ENCODE assay signal across 24 cellular contexts in genomic region chr12:131357152-131357747, GRCh38.
DNase-seq lines count a peak whose midpoint lies in the region; FAIRE-seq and TF ChIP-seq lines count a peak whose summit lies in the region.
"Had no signal": no experiment of that assay in that cellular context is flagged by ENCODE, and none has a peak within 500 bp of the region (broad histone marks: within the 10 kb centered on the region; RNA-seq: fewer than 3 reads in every experiment).

No MANE protein-coding gene starts in this region.

- no peak for TF ChIP-seq CTCF in coronary artery (IDR thresholded peaks at IDR 0.05)
- no peak for TF ChIP-seq CTCF in neural progenitor cell (IDR thresholded peaks at IDR 0.05)

- H3K27ac Mint-ChIP-seq in neural progenitor cell = peak overlapping the region; percentile 91
- H3K27ac Mint-ChIP-seq: GM23338 had no signal

- H3K9me3 ChIP-seq in neural progenitor cell (ENCODE audit: low read depth) = no peaks in the 10 kb centered on the region
- H3K9me3 ChIP-seq: HAP-1 had no signal

- DNase-seq in activated effector memory CD4-positive, alpha-beta T cell treated with anti-CD3 and anti-CD28 coated beads, Interleukin-2, amount 50 U/mL, for 16 hours = peak; percentile 16
- DNase-seq in activated effector memory CD4-positive, alpha-beta T cell treated with Interleukin-2 at 50 U/mL for 16 hours = no peak
- DNase-seq in coronary artery (ENCODE audit: low spot score) = peak; percentile 35
- no peak for DNase-seq in neural progenitor cell (ENCODE audit: low spot score)
- no peak for DNase-seq in T-helper 1 cell
- DNase-seq in urothelium cell line (ENCODE audit: low spot score) = no peak
- DNase-seq in NCI-H2029 treated with DMSO at 0.1 percent for 48 hours (lab: John Stamatoyannopoulos, UW) = no peak
- DNase-seq: AML-193; Calu3; CD8-positive, alpha-beta memory T cell; DMS153; GDM1; NCI-H1105 treated with DMSO at 0.1 percent for 48 hours; NCI-H2081; NCI-H2171 treated with DMSO at 0.1 percent for 48 hours; NCI-H526 treated with DMSO at 0.1 percent for 48 hours; PC-9; RPMI8226; SHP77 treated with DMSO at 0.1 percent for 48 hours had no signal

- no peaks in the 10 kb centered on the region for H3K27me3 ChIP-seq in neural progenitor cell

- no peak overlapping the region for H3K27ac ChIP-seq in coronary artery
- H3K27ac ChIP-seq in neural progenitor cell = no peak overlapping the region
- H3K27ac ChIP-seq: C4-2B, KMS-11, PC-9 had no signal

- no peak overlapping the region for H3K4me2 ChIP-seq in neural progenitor cell
- H3K4me2 ChIP-seq: GM23338, KMS-11, PC-9 had no signal

- H4K20me1 ChIP-seq in neural progenitor cell (ENCODE audit: low read depth) = no peaks in the 10 kb centered on the region

- no peaks in the 10 kb centered on the region for H3F3A ChIP-seq in neural progenitor cell (ENCODE audit: low read depth)

- no peaks in the 10 kb centered on the region for H3K79me2 ChIP-seq in neural progenitor cell (ENCODE audit: low read depth)

- peaks cover 50% of the 10 kb centered on the region for H3K4me1 Mint-ChIP-seq in neural progenitor cell
- H3K4me1 Mint-ChIP-seq: CD8-positive, alpha-beta memory T cell had no signal

- no peaks in the 10 kb centered on the region for H3K9me3 Mint-ChIP-seq in neural progenitor cell
- H3K9me3 Mint-ChIP-seq: CD8-positive, alpha-beta memory T cell had no signal

- peaks cover 13% of the 10 kb centered on the region for H3K27me3 Mint-ChIP-seq in neural progenitor cell (ENCODE audit: insufficient read depth, low read depth)

- H3K4me1 ChIP-seq in neural progenitor cell = no peaks in the 10 kb centered on the region
- H3K4me1 ChIP-seq: HAP-1 had no signal

- peak overlapping the region; percentile 41 for H3K4me3 Mint-ChIP-seq in neural progenitor cell
- H3K4me3 Mint-ChIP-seq: CD8-positive, alpha-beta memory T cell; GM23338 had no signal

- no peak for FAIRE-seq in urothelium cell line (lab: Jason Lieb, UNC)
- FAIRE-seq: HTR-8/SVneo had no signal

- H3K9ac ChIP-seq in neural progenitor cell = no peak overlapping the region
- H3K9ac ChIP-seq: KMS-11 had no signal

- H3K36me3 Mint-ChIP-seq in neural progenitor cell = no peaks in the 10 kb centered on the region

- H3K4me3 ChIP-seq in coronary artery (no peak overlapping the region), neural progenitor cell (no peak overlapping the region)
- H3K4me3 ChIP-seq: GM23338, HAP-1, PC-9 had no signal

- H3K36me3 ChIP-seq in neural progenitor cell = no peaks in the 10 kb centered on the region
- H3K36me3 ChIP-seq: HAP-1 had no signal

- H2AFZ ChIP-seq in neural progenitor cell (replicated peaks) = no peak overlapping the region
- H2AFZ ChIP-seq: GM23338, PC-9 had no signal

Comparison
In these comparisons a context has a peak if more than half of its experiments do, and no peak if none do; other contexts are left out.
1. DNase-seq: peak in activated effector memory CD4-positive, alpha-beta T cell treated with anti-CD3 and anti-CD28 coated beads, Interleukin-2, amount 50 U/mL, for 16 hours (single experiment) and coronary artery (single experiment); none in activated effector memory CD4-positive, alpha-beta T cell treated with Interleukin-2 at 50 U/mL for 16 hours (single experiment), neural progenitor cell (single experiment), T-helper 1 cell (0 of 5), urothelium cell line (single experiment) and NCI-H2029 treated with DMSO at 0.1 percent for 48 hours (single experiment).